Comparison of ENCODE assay signal across 1 cellular context in genomic region chr14:70013269-70013873, GRCh38.
A peak's percentile ranks its signal among the peaks of the same experiment; 100 is the strongest.
TF ChIP-seq lines count a peak whose summit lies in the region.

No MANE protein-coding gene starts in this region.

TF ChIP-seq in HepG2, 621 proteins besides CTCF, POLR2A, EP300 and RAD21 (continued from another document):
- TF ChIP-seq, protein P1, sequence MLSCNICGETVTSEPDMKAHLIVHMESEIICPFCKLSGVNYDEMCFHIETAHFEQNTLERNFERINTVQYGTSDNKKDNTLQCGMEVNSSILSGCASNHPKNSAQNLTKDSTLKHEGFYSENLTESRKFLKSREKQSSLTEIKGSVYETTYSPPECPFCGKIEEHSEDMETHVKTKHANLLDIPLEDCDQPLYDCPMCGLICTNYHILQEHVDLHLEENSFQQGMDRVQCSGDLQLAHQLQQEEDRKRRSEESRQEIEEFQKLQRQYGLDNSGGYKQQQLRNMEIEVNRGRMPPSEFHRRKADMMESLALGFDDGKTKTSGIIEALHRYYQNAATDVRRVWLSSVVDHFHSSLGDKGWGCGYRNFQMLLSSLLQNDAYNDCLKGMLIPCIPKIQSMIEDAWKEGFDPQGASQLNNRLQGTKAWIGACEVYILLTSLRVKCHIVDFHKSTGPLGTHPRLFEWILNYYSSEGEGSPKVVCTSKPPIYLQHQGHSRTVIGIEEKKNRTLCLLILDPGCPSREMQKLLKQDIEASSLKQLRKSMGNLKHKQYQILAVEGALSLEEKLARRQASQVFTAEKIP (CRISPR knock-in tag; IDR thresholded peaks at IDR 0.05; ENCODE audit: borderline replicate concordance): no peak
- TF ChIP-seq ZNF143 (CRISPR knock-in tag; IDR thresholded peaks at IDR 0.05) (no peak), TOE1 (CRISPR knock-in tag; IDR thresholded peaks at IDR 0.05) (no peak), NFYB (CRISPR knock-in tag; IDR thresholded peaks at IDR 0.05) (no peak), MIXL1 (CRISPR knock-in tag; IDR thresholded peaks at IDR 0.05) (0 out of 2 replicates have a peak, but pooled peaks have one; percentile 45), KDM1A (CRISPR knock-in tag; IDR thresholded peaks at IDR 0.05) (no peak), MXI1 (IDR thresholded peaks at IDR 0.05; ENCODE audit: borderline replicate concordance, low read depth, low read length) (no peak), ZNF616 (CRISPR knock-in tag; IDR thresholded peaks at IDR 0.05; ENCODE audit: low read depth) (no peak), ZBTB44 (CRISPR knock-in tag; IDR thresholded peaks at IDR 0.05) (no peak), KDM6A (CRISPR knock-in tag; IDR thresholded peaks at IDR 0.05; ENCODE audit: low read depth) (no peak), GATAD2A (CRISPR knock-in tag; IDR thresholded peaks at IDR 0.05) (no peak), EHMT2 (IDR thresholded peaks at IDR 0.05; ENCODE audit: borderline replicate concordance, low read depth, low read length) (no peak), BCL6 (CRISPR knock-in tag; IDR thresholded peaks at IDR 0.05) (no peak), ZNF558 (CRISPR knock-in tag; IDR thresholded peaks at IDR 0.05; ENCODE audit: borderline replicate concordance) (no peak)
